ENCODE assay signal across 2 cellular contexts in the genomic region with DNA sequence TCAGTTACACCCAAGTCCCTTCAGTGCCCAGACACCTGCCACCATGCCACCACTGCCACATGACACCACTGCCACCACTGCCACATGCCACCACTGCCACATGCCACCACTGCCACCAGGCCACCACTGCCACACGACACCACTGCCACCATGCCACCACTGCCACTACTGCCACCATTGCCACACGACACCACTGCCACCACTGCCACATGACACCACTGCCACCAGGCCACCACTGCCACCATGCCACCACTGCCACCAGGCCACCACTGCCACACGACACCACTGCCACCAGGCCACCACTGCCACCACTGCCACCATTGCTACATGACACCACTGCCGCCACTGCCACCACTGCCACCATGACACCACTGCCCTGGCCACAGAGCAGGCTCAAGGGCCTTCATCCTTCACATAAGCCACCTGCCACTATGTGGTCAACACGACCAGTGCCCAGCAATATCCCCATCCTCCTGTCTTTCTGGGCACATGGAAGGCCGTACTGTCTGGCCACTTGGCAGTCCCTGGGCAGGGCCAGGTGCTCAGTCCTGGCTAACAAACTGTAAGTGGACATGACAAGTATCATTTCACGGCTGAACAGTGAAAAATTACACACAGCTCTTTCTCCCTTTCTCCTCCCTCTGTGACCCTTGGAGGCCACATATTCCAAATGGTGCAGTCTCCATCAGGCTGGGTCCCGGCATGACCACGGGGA.
TF ChIP-seq lines count a peak whose summit lies in the region.

No MANE protein-coding gene starts in this region.

TF ChIP-seq in WTC11, 78 proteins besides CTCF, POLR2A, EP300 and RAD21:
- TF ChIP-seq MYBL2 (CRISPR knock-in tag; IDR thresholded peaks at IDR 0.05) (no peak), NFYB (CRISPR knock-in tag; conservative IDR thresholded peaks at IDR 0.05; ENCODE audit: low read depth) (no peak), FOXJ3 (CRISPR knock-in tag; IDR thresholded peaks at IDR 0.05; ENCODE audit: borderline replicate concordance) (no peak), OVOL2 (CRISPR knock-in tag; IDR thresholded peaks at IDR 0.05; ENCODE audit: borderline replicate concordance) (no peak), TEAD1 (CRISPR knock-in tag; IDR thresholded peaks at IDR 0.05) (no peak)
- TF ChIP-seq, protein P1, sequence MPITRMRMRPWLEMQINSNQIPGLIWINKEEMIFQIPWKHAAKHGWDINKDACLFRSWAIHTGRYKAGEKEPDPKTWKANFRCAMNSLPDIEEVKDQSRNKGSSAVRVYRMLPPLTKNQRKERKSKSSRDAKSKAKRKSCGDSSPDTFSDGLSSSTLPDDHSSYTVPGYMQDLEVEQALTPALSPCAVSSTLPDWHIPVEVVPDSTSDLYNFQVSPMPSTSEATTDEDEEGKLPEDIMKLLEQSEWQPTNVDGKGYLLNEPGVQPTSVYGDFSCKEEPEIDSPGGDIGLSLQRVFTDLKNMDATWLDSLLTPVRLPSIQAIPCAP (CRISPR knock-in tag; IDR thresholded peaks at IDR 0.05), result no peak
- TF ChIP-seq, protein P2, sequence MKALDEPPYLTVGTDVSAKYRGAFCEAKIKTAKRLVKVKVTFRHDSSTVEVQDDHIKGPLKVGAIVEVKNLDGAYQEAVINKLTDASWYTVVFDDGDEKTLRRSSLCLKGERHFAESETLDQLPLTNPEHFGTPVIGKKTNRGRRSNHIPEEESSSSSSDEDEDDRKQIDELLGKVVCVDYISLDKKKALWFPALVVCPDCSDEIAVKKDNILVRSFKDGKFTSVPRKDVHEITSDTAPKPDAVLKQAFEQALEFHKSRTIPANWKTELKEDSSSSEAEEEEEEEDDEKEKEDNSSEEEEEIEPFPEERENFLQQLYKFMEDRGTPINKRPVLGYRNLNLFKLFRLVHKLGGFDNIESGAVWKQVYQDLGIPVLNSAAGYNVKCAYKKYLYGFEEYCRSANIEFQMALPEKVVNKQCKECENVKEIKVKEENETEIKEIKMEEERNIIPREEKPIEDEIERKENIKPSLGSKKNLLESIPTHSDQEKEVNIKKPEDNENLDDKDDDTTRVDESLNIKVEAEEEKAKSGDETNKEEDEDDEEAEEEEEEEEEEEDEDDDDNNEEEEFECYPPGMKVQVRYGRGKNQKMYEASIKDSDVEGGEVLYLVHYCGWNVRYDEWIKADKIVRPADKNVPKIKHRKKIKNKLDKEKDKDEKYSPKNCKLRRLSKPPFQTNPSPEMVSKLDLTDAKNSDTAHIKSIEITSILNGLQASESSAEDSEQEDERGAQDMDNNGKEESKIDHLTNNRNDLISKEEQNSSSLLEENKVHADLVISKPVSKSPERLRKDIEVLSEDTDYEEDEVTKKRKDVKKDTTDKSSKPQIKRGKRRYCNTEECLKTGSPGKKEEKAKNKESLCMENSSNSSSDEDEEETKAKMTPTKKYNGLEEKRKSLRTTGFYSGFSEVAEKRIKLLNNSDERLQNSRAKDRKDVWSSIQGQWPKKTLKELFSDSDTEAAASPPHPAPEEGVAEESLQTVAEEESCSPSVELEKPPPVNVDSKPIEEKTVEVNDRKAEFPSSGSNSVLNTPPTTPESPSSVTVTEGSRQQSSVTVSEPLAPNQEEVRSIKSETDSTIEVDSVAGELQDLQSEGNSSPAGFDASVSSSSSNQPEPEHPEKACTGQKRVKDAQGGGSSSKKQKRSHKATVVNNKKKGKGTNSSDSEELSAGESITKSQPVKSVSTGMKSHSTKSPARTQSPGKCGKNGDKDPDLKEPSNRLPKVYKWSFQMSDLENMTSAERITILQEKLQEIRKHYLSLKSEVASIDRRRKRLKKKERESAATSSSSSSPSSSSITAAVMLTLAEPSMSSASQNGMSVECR (CRISPR knock-in tag; IDR thresholded peaks at IDR 0.05; ENCODE audit: borderline replicate concordance), result 0 out of 2 replicates have a peak, but pooled peaks have one; percentile 31
- TF ChIP-seq, protein P3, sequence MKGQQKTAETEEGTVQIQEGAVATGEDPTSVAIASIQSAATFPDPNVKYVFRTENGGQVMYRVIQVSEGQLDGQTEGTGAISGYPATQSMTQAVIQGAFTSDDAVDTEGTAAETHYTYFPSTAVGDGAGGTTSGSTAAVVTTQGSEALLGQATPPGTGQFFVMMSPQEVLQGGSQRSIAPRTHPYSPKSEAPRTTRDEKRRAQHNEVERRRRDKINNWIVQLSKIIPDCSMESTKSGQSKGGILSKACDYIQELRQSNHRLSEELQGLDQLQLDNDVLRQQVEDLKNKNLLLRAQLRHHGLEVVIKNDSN (CRISPR knock-in tag; IDR thresholded peaks at IDR 0.05), result no peak
TF ChIP-seq in WTC11: peak in this region for 1.

TF ChIP-seq in H1, 55 proteins besides CTCF, POLR2A, EP300 and RAD21:
- TF ChIP-seq, protein P4, sequence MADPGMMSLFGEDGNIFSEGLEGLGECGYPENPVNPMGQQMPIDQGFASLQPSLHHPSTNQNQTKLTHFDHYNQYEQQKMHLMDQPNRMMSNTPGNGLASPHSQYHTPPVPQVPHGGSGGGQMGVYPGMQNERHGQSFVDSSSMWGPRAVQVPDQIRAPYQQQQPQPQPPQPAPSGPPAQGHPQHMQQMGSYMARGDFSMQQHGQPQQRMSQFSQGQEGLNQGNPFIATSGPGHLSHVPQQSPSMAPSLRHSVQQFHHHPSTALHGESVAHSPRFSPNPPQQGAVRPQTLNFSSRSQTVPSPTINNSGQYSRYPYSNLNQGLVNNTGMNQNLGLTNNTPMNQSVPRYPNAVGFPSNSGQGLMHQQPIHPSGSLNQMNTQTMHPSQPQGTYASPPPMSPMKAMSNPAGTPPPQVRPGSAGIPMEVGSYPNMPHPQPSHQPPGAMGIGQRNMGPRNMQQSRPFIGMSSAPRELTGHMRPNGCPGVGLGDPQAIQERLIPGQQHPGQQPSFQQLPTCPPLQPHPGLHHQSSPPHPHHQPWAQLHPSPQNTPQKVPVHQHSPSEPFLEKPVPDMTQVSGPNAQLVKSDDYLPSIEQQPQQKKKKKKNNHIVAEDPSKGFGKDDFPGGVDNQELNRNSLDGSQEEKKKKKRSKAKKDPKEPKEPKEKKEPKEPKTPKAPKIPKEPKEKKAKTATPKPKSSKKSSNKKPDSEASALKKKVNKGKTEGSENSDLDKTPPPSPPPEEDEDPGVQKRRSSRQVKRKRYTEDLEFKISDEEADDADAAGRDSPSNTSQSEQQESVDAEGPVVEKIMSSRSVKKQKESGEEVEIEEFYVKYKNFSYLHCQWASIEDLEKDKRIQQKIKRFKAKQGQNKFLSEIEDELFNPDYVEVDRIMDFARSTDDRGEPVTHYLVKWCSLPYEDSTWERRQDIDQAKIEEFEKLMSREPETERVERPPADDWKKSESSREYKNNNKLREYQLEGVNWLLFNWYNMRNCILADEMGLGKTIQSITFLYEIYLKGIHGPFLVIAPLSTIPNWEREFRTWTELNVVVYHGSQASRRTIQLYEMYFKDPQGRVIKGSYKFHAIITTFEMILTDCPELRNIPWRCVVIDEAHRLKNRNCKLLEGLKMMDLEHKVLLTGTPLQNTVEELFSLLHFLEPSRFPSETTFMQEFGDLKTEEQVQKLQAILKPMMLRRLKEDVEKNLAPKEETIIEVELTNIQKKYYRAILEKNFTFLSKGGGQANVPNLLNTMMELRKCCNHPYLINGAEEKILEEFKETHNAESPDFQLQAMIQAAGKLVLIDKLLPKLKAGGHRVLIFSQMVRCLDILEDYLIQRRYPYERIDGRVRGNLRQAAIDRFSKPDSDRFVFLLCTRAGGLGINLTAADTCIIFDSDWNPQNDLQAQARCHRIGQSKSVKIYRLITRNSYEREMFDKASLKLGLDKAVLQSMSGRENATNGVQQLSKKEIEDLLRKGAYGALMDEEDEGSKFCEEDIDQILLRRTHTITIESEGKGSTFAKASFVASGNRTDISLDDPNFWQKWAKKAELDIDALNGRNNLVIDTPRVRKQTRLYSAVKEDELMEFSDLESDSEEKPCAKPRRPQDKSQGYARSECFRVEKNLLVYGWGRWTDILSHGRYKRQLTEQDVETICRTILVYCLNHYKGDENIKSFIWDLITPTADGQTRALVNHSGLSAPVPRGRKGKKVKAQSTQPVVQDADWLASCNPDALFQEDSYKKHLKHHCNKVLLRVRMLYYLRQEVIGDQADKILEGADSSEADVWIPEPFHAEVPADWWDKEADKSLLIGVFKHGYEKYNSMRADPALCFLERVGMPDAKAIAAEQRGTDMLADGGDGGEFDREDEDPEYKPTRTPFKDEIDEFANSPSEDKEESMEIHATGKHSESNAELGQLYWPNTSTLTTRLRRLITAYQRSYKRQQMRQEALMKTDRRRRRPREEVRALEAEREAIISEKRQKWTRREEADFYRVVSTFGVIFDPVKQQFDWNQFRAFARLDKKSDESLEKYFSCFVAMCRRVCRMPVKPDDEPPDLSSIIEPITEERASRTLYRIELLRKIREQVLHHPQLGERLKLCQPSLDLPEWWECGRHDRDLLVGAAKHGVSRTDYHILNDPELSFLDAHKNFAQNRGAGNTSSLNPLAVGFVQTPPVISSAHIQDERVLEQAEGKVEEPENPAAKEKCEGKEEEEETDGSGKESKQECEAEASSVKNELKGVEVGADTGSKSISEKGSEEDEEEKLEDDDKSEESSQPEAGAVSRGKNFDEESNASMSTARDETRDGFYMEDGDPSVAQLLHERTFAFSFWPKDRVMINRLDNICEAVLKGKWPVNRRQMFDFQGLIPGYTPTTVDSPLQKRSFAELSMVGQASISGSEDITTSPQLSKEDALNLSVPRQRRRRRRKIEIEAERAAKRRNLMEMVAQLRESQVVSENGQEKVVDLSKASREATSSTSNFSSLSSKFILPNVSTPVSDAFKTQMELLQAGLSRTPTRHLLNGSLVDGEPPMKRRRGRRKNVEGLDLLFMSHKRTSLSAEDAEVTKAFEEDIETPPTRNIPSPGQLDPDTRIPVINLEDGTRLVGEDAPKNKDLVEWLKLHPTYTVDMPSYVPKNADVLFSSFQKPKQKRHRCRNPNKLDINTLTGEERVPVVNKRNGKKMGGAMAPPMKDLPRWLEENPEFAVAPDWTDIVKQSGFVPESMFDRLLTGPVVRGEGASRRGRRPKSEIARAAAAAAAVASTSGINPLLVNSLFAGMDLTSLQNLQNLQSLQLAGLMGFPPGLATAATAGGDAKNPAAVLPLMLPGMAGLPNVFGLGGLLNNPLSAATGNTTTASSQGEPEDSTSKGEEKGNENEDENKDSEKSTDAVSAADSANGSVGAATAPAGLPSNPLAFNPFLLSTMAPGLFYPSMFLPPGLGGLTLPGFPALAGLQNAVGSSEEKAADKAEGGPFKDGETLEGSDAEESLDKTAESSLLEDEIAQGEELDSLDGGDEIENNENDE (IDR thresholded peaks at IDR 0.05; ENCODE audit: insufficient replicate concordance, low read length), result no peak
- peak; percentile 99 for TF ChIP-seq EGR1 (IDR thresholded peaks at IDR 0.05; ENCODE audit: borderline replicate concordance, low read depth, low read length)
- TF ChIP-seq KDM1A (IDR thresholded peaks at IDR 0.05; ENCODE audit: borderline replicate concordance, low read length), result 0 out of 2 replicates have a peak, but pooled peaks have one; percentile 47
- no peak for TF ChIP-seq SUZ12 (IDR thresholded peaks at IDR 0.05; ENCODE audit: low read length)
- peak; percentile 94 for TF ChIP-seq FOSL1 (IDR thresholded peaks at IDR 0.05; ENCODE audit: insufficient read depth, low read depth, low read length)
